8 cellular contexts compared by ENCODE assay signal in genomic region chr5:37248970-37249819, GRCh38. TPM values are rescaled to one million over a fixed set of nuclear protein-coding genes. Genes with fewer than 3 reads are reported as not detected.
DNase-seq lines count a peak whose midpoint lies in the region; ATAC-seq and TF ChIP-seq lines count a peak whose summit lies in the region.

Gene CPLANE1 (minus strand): TSS chr5:37249376. CDS start chr5:37247698, 1,678 bp downstream.

- no peaks in the 10 kb centered on the region for H3K27me3 Mint-ChIP-seq in endodermal cell (ENCODE audit: insufficient read depth)

- H3K27me3 ChIP-seq in endodermal cell (ENCODE audit: control insufficient read depth, insufficient read depth, low read length, poor library complexity, severe bottlenecking): no peaks in the 10 kb centered on the region

- H3K4me1 ChIP-seq in endodermal cell (ENCODE audit: control insufficient read depth, insufficient read depth, low read length): no peaks in the 10 kb centered on the region
- peaks cover 7% of the 10 kb centered on the region for H3K4me1 ChIP-seq in mesodermal cell (ENCODE audit: control insufficient read depth, insufficient read depth, low read length, poor library complexity, severe bottlenecking)

- peak within 1 kb of the TSS; percentile 92 for H3K27ac Mint-ChIP-seq in endodermal cell

- H3K27ac ChIP-seq in endodermal cell (ENCODE audit: low read depth, low read length) (peak within 1 kb of the TSS; percentile 86), mesodermal cell (ENCODE audit: low read depth, low read length, severe bottlenecking) (peak within 1 kb of the TSS; percentile 94)

- H3K36me3 ChIP-seq in endodermal cell (ENCODE audit: control insufficient read depth, insufficient read depth, low read length) (peaks cover 1% of the 10 kb centered on the region), mesodermal cell (ENCODE audit: control insufficient read depth, insufficient read depth, low read length) (no peaks in the 10 kb centered on the region)

- H3K9me3 ChIP-seq in endodermal cell (ENCODE audit: control insufficient read depth, low read length): no peaks in the 10 kb centered on the region
- H3K9me3 ChIP-seq in mesodermal cell (ENCODE audit: control insufficient read depth, low read length): no peaks in the 10 kb centered on the region

- ATAC-seq in GM19328 (IDR thresholded peaks at IDR 0.05; ENCODE audit: unreplicated experiment) (peak; percentile 84), HG03460 (IDR thresholded peaks at IDR 0.05; ENCODE audit: unreplicated experiment) (peak; percentile 81)

- DNase-seq in CD1c-positive myeloid dendritic cell (ENCODE audit: extremely low spot score): peak; percentile 54
- peak; percentile 22 for DNase-seq in NCI-H82 treated with DMSO at 0.1 percent for 48 hours (lab: John Stamatoyannopoulos, UW; ENCODE audit: unreplicated experiment)
- DNase-seq in activated CD8-positive, alpha-beta memory T cell treated with anti-CD3 and anti-CD28 coated beads for 4 hours (ENCODE audit: low read depth in 2 of 2): peak; percentile 3 to 11
- DNase-seq in endodermal cell: peak; percentile 93
- DNase-seq in stimulated activated CD8-positive, alpha-beta memory T cell treated with anti-CD3 and anti-CD28 coated beads, Interleukin-15, amount 100 ng/mL, for 24 hours (ENCODE audit: low read depth): peak; percentile 26

- peaks cover 1% of the 10 kb centered on the region for H3K36me3 Mint-ChIP-seq in endodermal cell (ENCODE audit: low read depth)

- H3K4me3 ChIP-seq in endodermal cell (ENCODE audit: low read length) (peak within 1 kb of the TSS; percentile 98), mesodermal cell (ENCODE audit: extremely low read depth, insufficient read depth, low read length, poor library complexity, severe bottlenecking) (peak within 1 kb of the TSS; percentile 79)

- peaks cover 4% of the 10 kb centered on the region for H3K4me1 Mint-ChIP-seq in endodermal cell

- peak within 1 kb of the TSS; percentile 80 for H3K9ac ChIP-seq in endodermal cell (ENCODE audit: extremely low read depth, low read length, poor library complexity, severe bottlenecking)

- no peak for TF ChIP-seq CTCF in endodermal cell (conservative IDR thresholded peaks at IDR 0.05)

- H3K4me3 Mint-ChIP-seq in endodermal cell: peak within 1 kb of the TSS; percentile 75

- 1 to 3% methylated on average over 44 to 88 of the region's 88 CpGs for WGBS in endodermal cell (ENCODE audit: insufficient coverage in 1 of 2, insufficient read length in 1 of 2), 2 experiments
- 1 to 2% methylated on average over 61 to 81 of the region's 88 CpGs for WGBS in mesodermal cell (ENCODE audit: insufficient coverage in 2 of 2), 2 experiments

- peaks cover 8% of the 10 kb centered on the region for H3K9me3 Mint-ChIP-seq in endodermal cell

RNA-seq across cellular contexts. Expression of gene CPLANE1, which starts in this region (rescaled TPM):
- total RNA-seq in endodermal cell: 10 to 100 TPM; 17.2 to 22.8 TPM
- 17.6 TPM for polyA plus RNA-seq in endodermal cell (2013, experiment 1 of 2)
- 18.3 TPM for polyA plus RNA-seq in endodermal cell (2013, experiment 2 of 2)
- polyA plus RNA-seq in mesodermal cell (2013, experiment 1 of 2): 21.2 TPM
- 20.9 TPM for polyA plus RNA-seq in mesodermal cell (2013, experiment 2 of 2)

Comparison
In these comparisons a context has a peak if more than half of its experiments do, and no peak if none do; other contexts are left out.
1. Peak in every context shown above with its lines: DNase-seq, ATAC-seq, H3K4me3 ChIP-seq and H3K27ac ChIP-seq.
2. DNase-seq: peak in every context shown above with its lines; median percentile 93 in endodermal cell; 54 in CD1c-positive myeloid dendritic cell; 26 in stimulated activated CD8-positive, alpha-beta memory T cell treated with anti-CD3 and anti-CD28 coated beads, Interleukin-15, amount 100 ng/mL, for 24 hours; 22 in NCI-H82 treated with DMSO at 0.1 percent for 48 hours; 7 in activated CD8-positive, alpha-beta memory T cell treated with anti-CD3 and anti-CD28 coated beads for 4 hours.